ENCODE assay signal across 18 cellular contexts in the genomic region with DNA sequence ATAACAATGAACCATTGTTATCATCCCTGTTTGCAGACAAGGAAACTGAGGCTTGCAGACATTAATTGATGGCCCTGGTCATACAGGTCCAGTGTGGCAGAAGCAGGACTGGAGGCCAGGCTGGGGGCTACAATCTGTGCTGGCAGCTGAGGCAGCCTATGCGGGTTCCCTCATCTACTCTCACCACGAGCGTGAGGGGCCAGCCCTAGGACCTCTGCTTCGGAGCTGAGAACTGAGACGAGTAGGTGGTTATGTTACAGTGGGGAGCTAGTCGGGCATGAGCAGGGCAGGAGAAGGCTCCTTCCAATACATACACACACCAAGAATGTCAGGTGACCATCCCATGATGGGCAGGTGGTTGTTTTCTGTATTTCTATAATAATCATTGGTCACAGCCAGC.
DNase-seq lines count a peak whose midpoint lies in the region; TF ChIP-seq lines count a peak whose summit lies in the region.
"Had no signal": no experiment of that assay in that cellular context is flagged by ENCODE, and none has a peak within 500 bp of the region (broad histone marks: within the 10 kb centered on the region; RNA-seq: fewer than 3 reads in every experiment).

No MANE protein-coding gene starts in this region.

- intact Hi-C loops in left ventricle myocardium inferior (cut with micrococcal nuclease): no loop called here
- intact Hi-C loops in vagina (cut with DNase I): no loop called here

- H3K4me3 ChIP-seq in right atrium auricular region (no peak overlapping the region), left ventricle myocardium inferior (no peak overlapping the region), vagina (no peak overlapping the region), Karpas-422 (ENCODE audit: low read length) (no peak overlapping the region)
- H3K4me3 ChIP-seq: A549; BLaER1 treated with 17β-estradiol and CSF1 and Interleukin-3, amounts not matched to agents 10 nM and 100 nM; GM12878 had no signal

- in situ Hi-C loops in G401 (cut with HindIII; ENCODE audit: low sequenced_read_pairs): no loop called here

- H3K9me3 ChIP-seq in right atrium auricular region: no peaks in the 10 kb centered on the region
- no peaks in the 10 kb centered on the region for H3K9me3 ChIP-seq in left ventricle myocardium inferior (replicated peaks)
- no peaks in the 10 kb centered on the region for H3K9me3 ChIP-seq in vagina
- H3K9me3 ChIP-seq in Karpas-422 (ENCODE audit: low read length): no peaks in the 10 kb centered on the region
- H3K9me3 ChIP-seq: A549; BLaER1 treated with 17β-estradiol and CSF1 and Interleukin-3, amounts not matched to agents 10 nM and 100 nM; Caco-2 had no signal

- no peak for TF ChIP-seq CTCF in right atrium auricular region (IDR thresholded peaks at IDR 0.05)
- no peak for TF ChIP-seq CTCF in left ventricle myocardium inferior (IDR thresholded peaks at IDR 0.05; ENCODE audit: borderline replicate concordance)
- TF ChIP-seq CTCF in vagina (IDR thresholded peaks at IDR 0.05): no peak

- H3K4me2 ChIP-seq in Karpas-422 (ENCODE audit: low read depth, low read length, poor library complexity, severe bottlenecking): no peak overlapping the region
- H3K4me2 ChIP-seq: A549; BLaER1 treated with 17β-estradiol and CSF1 and Interleukin-3, amounts not matched to agents 10 nM and 100 nM had no signal

- no peaks in the 10 kb centered on the region for H3K79me2 ChIP-seq in Karpas-422 (ENCODE audit: low read length)

- H3K27ac ChIP-seq in right atrium auricular region (no peak overlapping the region), left ventricle myocardium inferior (replicated peaks) (no peak overlapping the region), cingulate gyrus (ENCODE audit: low read depth, low read length) (peak overlapping the region; percentile 19), vagina (no peak overlapping the region), Karpas-422 (ENCODE audit: low read length) (no peak overlapping the region)
- H3K27ac ChIP-seq: 22Rv1; A549; BLaER1 treated with 17β-estradiol and CSF1 and Interleukin-3, amounts not matched to agents 10 nM and 100 nM; C4-2B had no signal

- H3K4me1 ChIP-seq in right atrium auricular region: no peaks in the 10 kb centered on the region
- H3K4me1 ChIP-seq in left ventricle myocardium inferior: peaks cover 16% of the 10 kb centered on the region
- H3K4me1 ChIP-seq in vagina: no peaks in the 10 kb centered on the region
- no peaks in the 10 kb centered on the region for H3K4me1 ChIP-seq in Karpas-422 (ENCODE audit: low read length)
- H3K4me1 ChIP-seq: A549, Caco-2 had no signal

- DNase-seq in right atrium auricular region (ENCODE audit: low spot score): peak; percentile 30
- DNase-seq in left ventricle myocardium inferior: no peak
- peak; percentile 49 to 90 for DNase-seq in vagina (ENCODE audit: extremely low spot score in 2 of 2)
- no peak for DNase-seq in G401 (ENCODE audit: low spot score)
- DNase-seq in Karpas-422: no peak
- DNase-seq: AML-193; Caco-2; Calu3; CD4-positive, alpha-beta T cell; CD8-positive, alpha-beta T cell; DMS79 treated with DMSO at 0.1 percent for 48 hours; GDM1 had no signal

- no peaks in the 10 kb centered on the region for H3K9me2 ChIP-seq in Karpas-422 (replicated peaks; ENCODE audit: insufficient read depth, low read length)

- H3K27me3 ChIP-seq in right atrium auricular region: no peaks in the 10 kb centered on the region
- no peaks in the 10 kb centered on the region for H3K27me3 ChIP-seq in left ventricle myocardium inferior (ENCODE audit: low read depth)
- no peaks in the 10 kb centered on the region for H3K27me3 ChIP-seq in vagina
- H3K27me3 ChIP-seq in Karpas-422 (ENCODE audit: low read length): no peaks in the 10 kb centered on the region
- H3K27me3 ChIP-seq: BLaER1 treated with 17β-estradiol and CSF1 and Interleukin-3, amounts not matched to agents 10 nM and 100 nM had no signal

- H3K9ac ChIP-seq in Karpas-422 (ENCODE audit: low read length): no peak overlapping the region
- H3K9ac ChIP-seq: BLaER1 treated with 17β-estradiol and CSF1 and Interleukin-3, amounts not matched to agents 10 nM and 100 nM had no signal

- no peak for TF ChIP-seq POLR2A in vagina (IDR thresholded peaks at IDR 0.05)

- H3K36me3 ChIP-seq in right atrium auricular region (no peaks in the 10 kb centered on the region), left ventricle myocardium inferior (no peaks in the 10 kb centered on the region), vagina (no peaks in the 10 kb centered on the region), Karpas-422 (ENCODE audit: insufficient read depth, low read length) (no peaks in the 10 kb centered on the region)
- H3K36me3 ChIP-seq: BLaER1 treated with 17β-estradiol and CSF1 and Interleukin-3, amounts not matched to agents 10 nM and 100 nM had no signal

- H4K20me1 ChIP-seq in Karpas-422 (ENCODE audit: insufficient read depth, low read depth, low read length): no peaks in the 10 kb centered on the region

- H2AFZ ChIP-seq in Karpas-422 (ENCODE audit: low read length): no peak overlapping the region

Comparison
In these comparisons a context has a peak if more than half of its experiments do, and no peak if none do; other contexts are left out.
1. DNase-seq: peak in right atrium auricular region (single experiment) and vagina (2 of 2); none in left ventricle myocardium inferior (single experiment), G401 (single experiment) and Karpas-422 (single experiment).